4 cellular contexts compared by ENCODE assay signal in genomic region chr6:149959806-149960205, GRCh38. TPM values are rescaled to one million over a fixed set of nuclear protein-coding genes. Genes with fewer than 3 reads are reported as not detected.
"Had no signal": no experiment of that assay in that cellular context is flagged by ENCODE, and none has a peak within 500 bp of the region (broad histone marks: within the 10 kb centered on the region; RNA-seq: fewer than 3 reads in every experiment).

No MANE protein-coding gene starts in this region.

RNA-seq across cellular contexts. Expression of gene ULBP1, which starts 3.9 kb away (rescaled TPM):
- total RNA-seq: HT1080 had no signal

RNA-seq across cellular contexts. Expression of gene ULBP2, which starts 18.0 kb away (rescaled TPM):
- total RNA-seq: GM23338, H1, H9 had no signal

RNA-seq across cellular contexts. Expression of gene RAET1G, which starts 36.9 kb away (rescaled TPM):
- total RNA-seq: GM23338, H1, H9 had no signal
